Comparison of ENCODE assay signal across 10 cellular contexts in genomic region chr3:50122071-50122470, GRCh38. TPM values are rescaled to one million over a fixed set of nuclear protein-coding genes. Genes with fewer than 3 reads are reported as not detected.
DNase-seq lines count a peak whose midpoint lies in the region; ATAC-seq, FAIRE-seq and TF ChIP-seq lines count a peak whose summit lies in the region.
"Had no signal": no experiment of that assay in that cellular context is flagged by ENCODE, and none has a peak within 500 bp of the region (broad histone marks: within the 10 kb centered on the region; RNA-seq: fewer than 3 reads in every experiment).

No MANE protein-coding gene starts in this region.

- no peaks in the 10 kb centered on the region for H3K27me3 ChIP-seq in BJ (ENCODE audit: control insufficient read depth, insufficient read depth, low read length)
- H3K27me3 ChIP-seq in HCT116 (ENCODE audit: insufficient read depth, low read length) = no peaks in the 10 kb centered on the region
- H3K27me3 ChIP-seq in bronchial epithelial cell (ENCODE audit: control insufficient read depth, insufficient read depth, low read length) = no peaks in the 10 kb centered on the region
- no peaks in the 10 kb centered on the region for H3K27me3 ChIP-seq in uterus
- H3K27me3 ChIP-seq: gastroesophageal sphincter, suprapubic skin had no signal

- H3K9me3 ChIP-seq in HCT116 (ENCODE audit: control insufficient read depth in 1 of 2, insufficient read depth in 1 of 2, low read depth in 1 of 2, low read length in 2 of 2) (no peaks in the 10 kb centered on the region), uterus (no peaks in the 10 kb centered on the region)
- H3K9me3 ChIP-seq: gastroesophageal sphincter, suprapubic skin had no signal

- DNase-seq in BJ (ENCODE audit: low read depth) = no peak
- DNase-seq in HCT116 (ENCODE audit: low read depth, low spot score) = no peak
- DNase-seq in bronchial epithelial cell (ENCODE audit: low read depth) = peak; percentile 14
- DNase-seq in left colon = no peak
- DNase-seq in hypothalamus (lab: John Stamatoyannopoulos, UW) = no peak
- DNase-seq in GM19239 (ENCODE audit: insufficient read length, low spot score) = no peak
- DNase-seq in uterus = no peak

- no TSS peak for BruUV-seq in HCT116 (replicated peaks; lab: Mats Ljungman, UMichigan)

- TF ChIP-seq CTCF in BJ (IDR thresholded peaks at IDR 0.05; ENCODE audit: insufficient read depth, low read depth, low read length) (peak; percentile 22; the same call in 1 of the 2 replicates), HCT116 (IDR thresholded peaks at IDR 0.05 in 2 of 3, conservative IDR thresholded peaks at IDR 0.05 in 1 of 3; ENCODE audit: borderline replicate concordance in 1 of 3, insufficient read depth in 1 of 3, low read depth in 2 of 3, low read length in 2 of 3) (no peak), bronchial epithelial cell (IDR thresholded peaks at IDR 0.05; ENCODE audit: insufficient read depth, low read length, severe bottlenecking) (peak; percentile 29), uterus (IDR thresholded peaks at IDR 0.05) (no peak)

- H3K36me3 ChIP-seq in BJ (ENCODE audit: control insufficient read depth, insufficient read depth, low read length) (peaks cover 18% of the 10 kb centered on the region), HCT116 (ENCODE audit: control insufficient read depth in 1 of 2, insufficient read depth in 2 of 2, low read length in 2 of 2) (peaks cover 23 to 24% of the 10 kb centered on the region in 2 experiments; a peak in 3 of 4 replicates), bronchial epithelial cell (ENCODE audit: control insufficient read depth, insufficient read depth, low read length) (peaks cover 8% of the 10 kb centered on the region), uterus (no peaks in the 10 kb centered on the region)

- no peak overlapping the region for H3K4me2 ChIP-seq in HCT116 (ENCODE audit: low read length)

- no peaks in the 10 kb centered on the region for H3K79me2 ChIP-seq in HCT116 (ENCODE audit: insufficient read depth, low read length)

- peak; percentile 13 for ATAC-seq in HCT116
- ATAC-seq in left colon = peak; percentile 49
- ATAC-seq in GM21717 (IDR thresholded peaks at IDR 0.05; ENCODE audit: unreplicated experiment) = no peak

- H2AFZ ChIP-seq in HCT116 (ENCODE audit: low read depth, low read length, poor library complexity, severe bottlenecking) = no peak overlapping the region

- no peak overlapping the region for H3K4me3 ChIP-seq in BJ (ENCODE audit: low read depth, low read length)
- H3K4me3 ChIP-seq in HCT116 (replicated peaks in 1 of 2; ENCODE audit: low read depth in 1 of 2, low read length in 2 of 2) = no peak overlapping the region
- H3K4me3 ChIP-seq in bronchial epithelial cell (ENCODE audit: low read depth, low read length) = no peak overlapping the region
- H3K4me3 ChIP-seq in uterus = no peak overlapping the region
- H3K4me3 ChIP-seq: gastroesophageal sphincter, suprapubic skin had no signal

- no peaks in the 10 kb centered on the region for H4K20me1 ChIP-seq in HCT116 (ENCODE audit: insufficient read depth)

- H3K9me2 ChIP-seq in HCT116 (ENCODE audit: insufficient read depth) = no peaks in the 10 kb centered on the region

- H3K4me1 ChIP-seq in HCT116 (ENCODE audit: control insufficient read depth in 1 of 2, insufficient read depth in 2 of 2, low read length in 2 of 2) = no peaks in the 10 kb centered on the region
- peaks cover 0 to 3% of the 10 kb centered on the region in 2 donors for H3K4me1 ChIP-seq in uterus

- POLR2A ChIA-PET in BJ (lab: Charles Lee) (no interaction called here), HCT116 (lab: Charles Lee) (no interaction called here)

- TF ChIP-seq POLR2A in HCT116 (IDR thresholded peaks at IDR 0.05; ENCODE audit: borderline replicate concordance, extremely low read depth, insufficient read depth, insufficient read length) = no peak
- no peak for TF ChIP-seq POLR2A in uterus (IDR thresholded peaks at IDR 0.05)

- FAIRE-seq in bronchial epithelial cell (lab: Jason Lieb, UNC) (no peak), GM19239 (lab: Jason Lieb, UNC) (no peak)

- RAD21 ChIA-PET in HCT116 (lab: Charles Lee; ENCODE audit: low non-redundant PET in 1 of 2, low total read pairs in 2 of 2, uncharacterized antibody in 2 of 2, unreplicated experiment in 2 of 2) = no interaction called here

- intact Hi-C loops in HCT116 (cut with micrococcal nuclease) = loop anchor here (5.0 kb wide), 1 partner anchor 150 kb away; no protein-coding TSS in a partner anchor
- intact Hi-C loops in left colon (cut with DNase I, micrococcal nuclease) = loop anchor here in 1 of 2 donors (2.0 kb wide), 1 partner anchor 65 kb away; no protein-coding TSS in a partner anchor
- intact Hi-C loops in uterus (cut with DNase I; ENCODE audit: low total_unique reads) = loop anchor here (5.0 kb wide), 1 partner anchor 65 kb away; no protein-coding TSS in a partner anchor

- H3K27ac ChIP-seq in HCT116 (ENCODE audit: low read depth, low read length) (no peak overlapping the region), uterus (no peak overlapping the region)
- H3K27ac ChIP-seq: suprapubic skin had no signal

- no peak for TF ChIP-seq RAD21 in HCT116 (IDR thresholded peaks at IDR 0.05; ENCODE audit: low read depth)

- CTCF ChIA-PET in BJ (lab: Yijun Ruan, JAX) = interaction anchor here (0.7 to 8.6 kb wide), 19 partner anchors 8 to 203 kb away, joined by 3 to 313 read pairs (median 4); partner anchors contain the start of gene GNAT1
- CTCF ChIA-PET in HCT116 (lab: Charles Lee) = no interaction called here

- H3K9ac ChIP-seq in HCT116 (ENCODE audit: low read length) = no peak overlapping the region

TF ChIP-seq in HCT116, 20 proteins besides CTCF, POLR2A, EP300 and RAD21:
- no peak for TF ChIP-seq FOSL1 (IDR thresholded peaks at IDR 0.05; ENCODE audit: low read depth)
- no peak for TF ChIP-seq MAX (IDR thresholded peaks at IDR 0.05)
- TF ChIP-seq CEBPB (IDR thresholded peaks at IDR 0.05; ENCODE audit: low read depth) = no peak
- TF ChIP-seq ZNF274 (IDR thresholded peaks at IDR 0.05; ENCODE audit: low read depth, low read length) = no peak
- TF ChIP-seq SRF (IDR thresholded peaks at IDR 0.05; ENCODE audit: low read depth) = no peak
- TF ChIP-seq POLR2AphosphoS5 (IDR thresholded peaks at IDR 0.05; ENCODE audit: low read depth, low read length) = no peak

RNA-seq across cellular contexts. Expression of gene SEMA3F, which starts 33.1 kb away (rescaled TPM):
- polyA plus RNA-seq in BJ (2011; rRNA removed) = 7.4 and 11.4 TPM in 2 replicates
- polyA minus RNA-seq in BJ (2011; rRNA and poly(A)+ RNA removed) = 8.7 and 10.4 TPM in 2 replicates
- total RNA-seq in HCT116 (2021; ENCODE audit: unreplicated experiment) = 15.7 TPM
- polyA plus RNA-seq in HCT116 (2012) = 17.5 and 21.1 TPM in 2 replicates
- 35.5 and 76.0 TPM in 2 replicates for total RNA-seq in bronchial epithelial cell
- 10 to 100 TPM; 11.5 to 12.1 TPM for total RNA-seq in left colon
- 10 to 100 TPM; 10.5 to 33.1 (median 12.9) TPM for total RNA-seq in uterus

RNA-seq across cellular contexts. Expression of gene RBM5, which starts 33.4 kb away (rescaled TPM):
- polyA plus RNA-seq in BJ (2011; rRNA removed) = 171 and 205 TPM in 2 replicates
- polyA minus RNA-seq in BJ (2011; rRNA and poly(A)+ RNA removed) = 128 and 160 TPM in 2 replicates
- total RNA-seq in HCT116 (2021; ENCODE audit: unreplicated experiment) (89.1 TPM), bronchial epithelial cell (80.3 and 129 TPM in 2 replicates), left colon (100 to 1,000 TPM; 124 to 135 TPM), uterus (100 to 1,000 TPM; 154 to 345 (median 197) TPM)
- 72.8 and 80.7 TPM in 2 replicates for polyA plus RNA-seq in HCT116 (2012)

Comparison
In these comparisons a context has a peak if more than half of its experiments do, and no peak if none do; other contexts are left out.
1. CTCF ChIP-seq: peak in BJ (single experiment) and bronchial epithelial cell (single experiment); none in HCT116 (0 of 3) and uterus (0 of 4).